Comparison of ENCODE assay signal across 23 cellular contexts in the genomic region with DNA sequence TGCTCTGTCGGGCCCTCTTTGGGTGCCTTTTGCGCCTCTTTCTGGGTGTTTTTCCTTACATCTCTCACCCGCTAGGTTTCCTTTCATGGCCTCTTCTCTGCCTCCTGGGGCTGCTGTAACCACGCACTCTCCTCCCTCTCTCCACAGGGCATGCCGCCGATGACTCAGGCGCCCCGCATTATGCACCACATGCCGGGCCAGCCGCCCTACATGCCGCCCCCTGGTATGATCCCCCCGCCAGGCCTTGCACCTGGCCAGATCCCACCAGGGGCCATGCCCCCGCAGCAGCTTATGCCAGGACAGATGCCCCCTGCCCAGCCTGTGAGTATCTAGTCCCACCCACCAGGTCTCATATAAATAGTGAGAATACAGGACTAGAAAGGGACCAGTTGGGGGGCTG. TPM values are rescaled to one million over a fixed set of nuclear protein-coding genes. Genes with fewer than 3 reads are reported as not detected.
DNase-seq lines count a peak whose midpoint lies in the region; ATAC-seq lines count a peak whose summit lies in the region.
"Had no signal": no experiment of that assay in that cellular context is flagged by ENCODE, and none has a peak within 500 bp of the region (broad histone marks: within the 10 kb centered on the region; RNA-seq: fewer than 3 reads in every experiment).

No MANE protein-coding gene starts in this region.

- no peaks in the 10 kb centered on the region for H3K9me3 Mint-ChIP-seq in activated CD4-positive, alpha-beta T cell treated with anti-CD3 and anti-CD28 coated beads, Interleukin-2, amount 10 ng/mL, durations not matched to agents 24 days and 14 days
- no peaks in the 10 kb centered on the region for H3K9me3 Mint-ChIP-seq in central memory CD8-positive, alpha-beta T cell
- no peaks in the 10 kb centered on the region for H3K9me3 Mint-ChIP-seq in stimulated activated effector memory CD8-positive, alpha-beta T cell treated with anti-CD3 and anti-CD28 coated beads, Interleukin-12 subunit alpha, Interleukin-12 subunit beta, amount 100 ng/mL, for 72 hours

- ATAC-seq in T-helper 17 cell: no peak
- ATAC-seq in central memory CD8-positive, alpha-beta T cell (replicated peaks; ENCODE audit: extremely low read depth, poor library complexity, severe bottlenecking): no peak
- no peak for ATAC-seq in stimulated activated effector memory CD8-positive, alpha-beta T cell treated with anti-CD3 and anti-CD28 coated beads, Interleukin-12 subunit alpha, Interleukin-12 subunit beta, amount 100 ng/mL, for 72 hours
- ATAC-seq in sciatic nerve: no peak
- no peak for ATAC-seq in HG03135 (IDR thresholded peaks at IDR 0.05; ENCODE audit: unreplicated experiment)
- ATAC-seq: gastroesophageal sphincter, left cardiac atrium, Right ventricle myocardium inferior had no signal

- peaks cover 43% of the 10 kb centered on the region for H3K4me1 Mint-ChIP-seq in activated CD4-positive, alpha-beta T cell treated with anti-CD3 and anti-CD28 coated beads, Interleukin-2, amount 10 ng/mL, durations not matched to agents 24 days and 14 days
- H3K4me1 Mint-ChIP-seq in T-helper 17 cell: peaks cover 28% of the 10 kb centered on the region
- H3K4me1 Mint-ChIP-seq in central memory CD8-positive, alpha-beta T cell: peaks cover 55% of the 10 kb centered on the region
- H3K4me1 Mint-ChIP-seq in stimulated activated effector memory CD8-positive, alpha-beta T cell treated with anti-CD3 and anti-CD28 coated beads, Interleukin-12 subunit alpha, Interleukin-12 subunit beta, amount 100 ng/mL, for 72 hours: peaks cover 63% of the 10 kb centered on the region

- no peaks in the 10 kb centered on the region for H3K27me3 Mint-ChIP-seq in activated CD4-positive, alpha-beta T cell treated with anti-CD3 and anti-CD28 coated beads, Interleukin-2, amount 10 ng/mL, durations not matched to agents 24 days and 14 days
- no peaks in the 10 kb centered on the region for H3K27me3 Mint-ChIP-seq in T-helper 17 cell
- H3K27me3 Mint-ChIP-seq in central memory CD8-positive, alpha-beta T cell: no peaks in the 10 kb centered on the region

- peaks cover 81% of the 10 kb centered on the region for H3K36me3 Mint-ChIP-seq in activated CD4-positive, alpha-beta T cell treated with anti-CD3 and anti-CD28 coated beads, Interleukin-2, amount 10 ng/mL, durations not matched to agents 24 days and 14 days (ENCODE audit: low read depth)
- H3K36me3 Mint-ChIP-seq in T-helper 17 cell (ENCODE audit: low read depth): peaks cover 16% of the 10 kb centered on the region
- H3K36me3 Mint-ChIP-seq in central memory CD8-positive, alpha-beta T cell (ENCODE audit: insufficient read depth): peaks cover 89% of the 10 kb centered on the region
- peaks cover 100% of the 10 kb centered on the region for H3K36me3 Mint-ChIP-seq in stimulated activated effector memory CD8-positive, alpha-beta T cell treated with anti-CD3 and anti-CD28 coated beads, Interleukin-12 subunit alpha, Interleukin-12 subunit beta, amount 100 ng/mL, for 72 hours

- no peak overlapping the region for H3K4me3 Mint-ChIP-seq in activated CD4-positive, alpha-beta T cell treated with anti-CD3 and anti-CD28 coated beads, Interleukin-2, amount 10 ng/mL, durations not matched to agents 24 days and 14 days
- H3K4me3 Mint-ChIP-seq in T-helper 17 cell: peak overlapping the region; percentile 53
- peak overlapping the region; percentile 48 for H3K4me3 Mint-ChIP-seq in central memory CD8-positive, alpha-beta T cell
- peak overlapping the region; percentile 29 for H3K4me3 Mint-ChIP-seq in stimulated activated effector memory CD8-positive, alpha-beta T cell treated with anti-CD3 and anti-CD28 coated beads, Interleukin-12 subunit alpha, Interleukin-12 subunit beta, amount 100 ng/mL, for 72 hours

- H3K9me3 ChIP-seq in T-helper 17 cell (ENCODE audit: control insufficient read depth, low read length, poor library complexity, severe bottlenecking): no peaks in the 10 kb centered on the region
- H3K9me3 ChIP-seq: BLaER1 treated with 17β-estradiol and CSF1 and Interleukin-3, amounts not matched to agents 10 nM and 100 nM; gastroesophageal sphincter; neutrophil; thyroid gland had no signal

- DNase-seq in activated CD4-positive, alpha-beta T cell treated with anti-CD3 and anti-CD28 coated beads, Interleukin-2, amount 10 ng/mL, durations not matched to agents 24 days and 14 days: no peak
- DNase-seq in activated CD4-positive, alpha-beta T cell treated with anti-CD3 and anti-CD28 coated beads for 1 hour: no peak
- no peak for DNase-seq in T-helper 17 cell
- DNase-seq in central memory CD8-positive, alpha-beta T cell (ENCODE audit: low spot score in 2 of 2): no peak
- DNase-seq in stimulated activated effector memory CD8-positive, alpha-beta T cell treated with anti-CD3 and anti-CD28 coated beads, Interleukin-12 subunit alpha, Interleukin-12 subunit beta, amount 100 ng/mL, for 72 hours (ENCODE audit: low spot score in 2 of 2): no peak
- no peak for DNase-seq in sciatic nerve (ENCODE audit: low spot score)
- DNase-seq in UCSD-AML1 (lab: John Stamatoyannopoulos, UW; ENCODE audit: unreplicated experiment): no peak
- DNase-seq: activated gamma-delta T cell treated with Interleukin-2 at 50 U/mL for 16 hours; brain microvascular endothelial cell; DMS153; left cardiac atrium; NCI-H1694 treated with DMSO at 0.1 percent for 48 hours; NCI-H446; stimulated activated CD4-positive, alpha-beta T cell treated with anti-CD3 and anti-CD28 coated beads, Interleukin-12 subunit alpha, Interleukin-12 subunit beta, amount 100 ng/mL, for 4 hours; SW 1271; thyroid gland had no signal

- intact Hi-C loops in activated CD4-positive, alpha-beta T cell treated with anti-CD3 and anti-CD28 coated beads, Interleukin-2, amount 10 ng/mL, durations not matched to agents 24 days and 14 days (cut with micrococcal nuclease): no loop called here
- intact Hi-C loops in sciatic nerve (cut with DNase I): no loop called here

- peak overlapping the region; percentile 42 for H3K27ac Mint-ChIP-seq in activated CD4-positive, alpha-beta T cell treated with anti-CD3 and anti-CD28 coated beads, Interleukin-2, amount 10 ng/mL, durations not matched to agents 24 days and 14 days
- no peak overlapping the region for H3K27ac Mint-ChIP-seq in T-helper 17 cell
- peak overlapping the region; percentile 90 for H3K27ac Mint-ChIP-seq in central memory CD8-positive, alpha-beta T cell (ENCODE audit: low read depth)
- peak overlapping the region; percentile 58 for H3K27ac Mint-ChIP-seq in stimulated activated effector memory CD8-positive, alpha-beta T cell treated with anti-CD3 and anti-CD28 coated beads, Interleukin-12 subunit alpha, Interleukin-12 subunit beta, amount 100 ng/mL, for 72 hours

RNA-seq across cellular contexts. Expression of a gene that starts 11.8 kb away (rescaled TPM):
- total RNA-seq in activated CD4-positive, alpha-beta T cell treated with anti-CD3 and anti-CD28 coated beads, Interleukin-2, amount 10 ng/mL, durations not matched to agents 24 days and 14 days: 268 and 273 TPM in 2 replicates
- 10 to 100 TPM; 67.3 to 81.8 TPM for total RNA-seq in T-helper 17 cell
- total RNA-seq in sciatic nerve: 58.3 TPM

RNA-seq across cellular contexts. Expression of a gene that starts 12.5 kb away (rescaled TPM):
- 8.6 and 9.4 TPM in 2 replicates for total RNA-seq in activated CD4-positive, alpha-beta T cell treated with anti-CD3 and anti-CD28 coated beads, Interleukin-2, amount 10 ng/mL, durations not matched to agents 24 days and 14 days
- 1 to 10 TPM; 6.7 to 7.8 TPM for total RNA-seq in T-helper 17 cell
- total RNA-seq in sciatic nerve: 6.1 TPM

RNA-seq across cellular contexts. Expression of a gene that starts 12.6 kb away (rescaled TPM):
- 0.56 TPM in 1 of 2 replicates, not detected in the other for total RNA-seq in activated CD4-positive, alpha-beta T cell treated with anti-CD3 and anti-CD28 coated beads, Interleukin-2, amount 10 ng/mL, durations not matched to agents 24 days and 14 days
- total RNA-seq in T-helper 17 cell (not detected), sciatic nerve (173 TPM)
- total RNA-seq: activated CD8-positive, alpha-beta memory T cell treated with anti-CD3 and anti-CD28 coated beads for 36 hours; epithelial cell of proximal tubule; Right ventricle myocardium inferior; thyroid gland had no signal

RNA-seq across cellular contexts. Expression of a gene that starts 15.3 kb away (rescaled TPM):
- total RNA-seq in activated CD4-positive, alpha-beta T cell treated with anti-CD3 and anti-CD28 coated beads, Interleukin-2, amount 10 ng/mL, durations not matched to agents 24 days and 14 days: 36.3 and 41.0 TPM in 2 replicates
- total RNA-seq in T-helper 17 cell: 10 to 100 TPM; 52.4 to 55.4 TPM
- 29.5 TPM for total RNA-seq in sciatic nerve

RNA-seq across cellular contexts. Expression of a gene that starts 36.2 kb away (rescaled TPM):
- 88.9 and 94.4 TPM in 2 replicates for total RNA-seq in activated CD4-positive, alpha-beta T cell treated with anti-CD3 and anti-CD28 coated beads, Interleukin-2, amount 10 ng/mL, durations not matched to agents 24 days and 14 days
- total RNA-seq in T-helper 17 cell: 100 to 1,000 TPM; 112 to 131 TPM
- 109 TPM for total RNA-seq in sciatic nerve

Comparison
In these comparisons a context has a peak if more than half of its experiments do, and no peak if none do; other contexts are left out.
1. RNA of a gene that starts 12.6 kb away (total RNA-seq): 173 TPM in sciatic nerve (single experiment); not detected in T-helper 17 cell and 0.56 TPM in activated CD4-positive, alpha-beta T cell treated with anti-CD3 and anti-CD28 coated beads, Interleukin-2, amount 10 ng/mL, durations not matched to agents 24 days and 14 days; every median in the first group is over 10 times any median in the second.